27 cellular contexts compared by ENCODE assay signal in the genomic region with DNA sequence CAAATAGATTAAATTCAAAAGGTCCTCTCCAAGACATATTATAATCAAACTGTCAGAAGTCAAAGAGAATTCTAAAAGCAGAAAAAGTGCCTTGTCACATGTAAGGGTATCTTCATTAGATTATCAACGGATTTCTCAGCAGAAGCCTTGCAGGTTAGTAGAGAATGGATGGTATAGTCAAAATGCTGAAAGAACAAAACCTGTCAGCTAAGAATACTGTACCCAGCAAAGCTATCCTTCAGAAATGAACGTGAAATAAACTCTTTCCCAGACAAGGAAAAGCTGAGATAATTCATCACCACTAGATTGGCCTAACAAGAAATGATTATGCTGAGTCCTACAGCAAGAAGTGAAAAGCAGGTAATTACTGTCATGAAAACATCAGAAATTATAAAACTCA.
"Had no signal": no experiment of that assay in that cellular context is flagged by ENCODE, and none has a peak within 500 bp of the region (broad histone marks: within the 10 kb centered on the region; RNA-seq: fewer than 3 reads in every experiment).

No MANE protein-coding gene starts in this region.

- H3K4me3 Mint-ChIP-seq: memory B cell; mesothelial cell of epicardium; naive B cell; nephron progenitor cell; stimulated activated memory B cell treated with anti-CD40 and anti-IgM and Interleukin-4, amounts not matched to agents 10 μg/mL and 1 μg/mL and 100 μg/mL, for 72 hours had no signal

- ATAC-seq: gastrocnemius medialis; left lobe of liver; mucosa of descending colon; stimulated activated memory B cell treated with anti-CD40 and anti-IgM and Interleukin-4, amounts not matched to agents 10 μg/mL and 1 μg/mL and 100 μg/mL, for 72 hours; stimulated activated naive CD8-positive, alpha-beta T cell treated with anti-CD3 and anti-CD28 coated beads, Interleukin-15, Interleukin-2, amounts not matched to agents 100 U/mL and 50 U/mL, for 24 hours had no signal

- H3K4me3 ChIP-seq: coronary artery, gastrocnemius medialis, lung, mucosa of descending colon, prostate gland, right atrium auricular region, skin epidermis, testis, tibial nerve, upper lobe of left lung had no signal

- H3K36me3 ChIP-seq: prostate gland had no signal

- H3K27me3 Mint-ChIP-seq: memory B cell; naive B cell; stimulated activated memory B cell treated with anti-CD40 and anti-IgM and Interleukin-4, amounts not matched to agents 10 μg/mL and 1 μg/mL and 100 μg/mL, for 72 hours had no signal

- H3K4me1 ChIP-seq: gastrocnemius medialis, prostate gland, right atrium auricular region, spleen, testis, tibial nerve, upper lobe of left lung had no signal

- H3K27me3 ChIP-seq: gastrocnemius medialis, right atrium auricular region, spleen, testis, tibial nerve, upper lobe of left lung had no signal

- H3K27ac ChIP-seq: coronary artery, gastrocnemius medialis, prostate gland, right atrium auricular region, skin epidermis, spleen, testis, tibial nerve, upper lobe of left lung had no signal

- H3K27ac Mint-ChIP-seq: memory B cell; mesothelial cell of epicardium; naive B cell; nephron progenitor cell; stimulated activated memory B cell treated with anti-CD40 and anti-IgM and Interleukin-4, amounts not matched to agents 10 μg/mL and 1 μg/mL and 100 μg/mL, for 72 hours had no signal

- DNase-seq: dermis blood vessel endothelial cell; effector memory CD4-positive, alpha-beta T cell; gastrocnemius medialis; head of caudate nucleus; kidney; mucosa of descending colon; naive B cell; nephron progenitor cell; nucleus accumbens; spleen; stimulated activated CD4-positive, alpha-beta T cell treated with anti-CD3 and anti-CD28 coated beads, Interleukin-4, amount 100 ng/mL, for 4 hours; stimulated activated naive CD8-positive, alpha-beta T cell treated with anti-CD3 and anti-CD28 coated beads, Interleukin-15, Interleukin-2, amounts not matched to agents 100 U/mL and 50 U/mL, for 24 hours; substantia nigra; testis; upper lobe of left lung had no signal

- H3K4me1 Mint-ChIP-seq: mesothelial cell of epicardium, nephron progenitor cell had no signal

- FAIRE-seq: endometrium, urothelium cell line had no signal

- H3K9me3 ChIP-seq: prostate gland, testis had no signal
